ENCODE assay signal across 9 cellular contexts in the genomic region with DNA sequence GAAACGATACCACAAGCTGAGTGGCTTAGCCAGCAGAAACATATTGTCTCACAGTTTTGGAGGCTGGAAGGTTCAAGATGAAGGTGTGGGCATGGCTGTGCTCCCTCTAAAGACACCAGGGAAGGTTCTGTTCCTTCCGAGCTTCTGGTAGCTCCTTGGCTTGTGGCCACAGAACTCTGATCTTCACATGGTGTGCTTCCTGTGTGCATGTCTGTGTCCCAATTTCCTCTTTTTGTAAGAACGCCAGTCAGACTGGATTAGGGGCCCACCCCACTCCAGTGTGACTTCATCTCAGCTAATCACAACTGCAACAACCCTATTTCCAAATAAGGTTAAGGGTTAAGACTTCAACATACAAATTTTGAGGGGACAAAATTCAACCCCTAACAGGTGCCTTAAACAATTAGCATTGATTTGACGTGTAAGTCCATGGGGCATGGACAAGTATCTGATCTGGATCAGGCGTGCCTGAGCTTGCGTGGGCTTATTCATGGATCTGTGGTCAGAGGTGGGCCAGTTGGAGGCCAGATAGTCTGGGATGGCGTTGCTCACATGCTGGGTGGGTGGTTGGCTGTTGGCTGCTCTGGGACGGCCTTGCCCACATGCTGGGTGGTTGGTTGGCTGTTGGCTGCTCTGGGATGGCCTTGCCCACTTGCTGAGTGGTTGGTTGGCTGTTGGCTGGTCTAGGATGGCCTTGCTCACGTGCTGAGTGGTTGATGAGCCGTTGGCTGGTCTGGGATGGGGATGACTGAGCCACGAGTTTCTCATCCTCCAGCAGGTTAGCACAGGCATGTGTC.
DNase-seq lines count a peak whose midpoint lies in the region; ATAC-seq and TF ChIP-seq lines count a peak whose summit lies in the region.
"Had no signal": no experiment of that assay in that cellular context is flagged by ENCODE, and none has a peak within 500 bp of the region (broad histone marks: within the 10 kb centered on the region; RNA-seq: fewer than 3 reads in every experiment).

No MANE protein-coding gene starts in this region.

- H3K4me1 ChIP-seq in ascending aorta (no peaks in the 10 kb centered on the region), right lobe of liver (no peaks in the 10 kb centered on the region)

- 54% methylated on average over 5 of the region's 11 CpGs for WGBS in right lobe of liver (ENCODE audit: insufficient coverage, low coverage, low lambda C conversion rate, missing lambda C conversion rate)

- H3K27ac ChIP-seq in ascending aorta (peak overlapping the region; percentile 8 to 52), right lobe of liver (peak overlapping the region; percentile 24 to 51 (median 51))

- peak; percentile 59 for ATAC-seq in Right ventricle myocardium inferior
- ATAC-seq in right lobe of liver = peak; percentile 34 to 55 (median 48)
- no peak for ATAC-seq in HG02973 (IDR thresholded peaks at IDR 0.05; ENCODE audit: unreplicated experiment)

- H3K27me3 ChIP-seq in ascending aorta (no peaks in the 10 kb centered on the region), right lobe of liver (no peaks in the 10 kb centered on the region)

- intact Hi-C loops in Right ventricle myocardium inferior (cut with DNase I) (loop anchor here (5.0 kb wide), 1 partner anchor 203 kb away; no protein-coding TSS in a partner anchor), cardiac septum (cut with DNase I) (no loop called here), ascending aorta (cut with DNase I) (no loop called here), right lobe of liver (cut with DNase I) (no loop called here)

- peak; percentile 27 for TF ChIP-seq POLR2A in right lobe of liver (IDR thresholded peaks at IDR 0.05)

- H3K9me3 ChIP-seq in ascending aorta (no peaks in the 10 kb centered on the region), right lobe of liver (no peaks in the 10 kb centered on the region)

- TF ChIP-seq CTCF in ascending aorta (IDR thresholded peaks at IDR 0.05) (no peak), right lobe of liver (IDR thresholded peaks at IDR 0.05) (no peak)

- H3K36me3 ChIP-seq in ascending aorta (peaks cover 26 to 33% of the 10 kb centered on the region in 2 donors), right lobe of liver (peaks cover 0 to 14% (median 6%) of the 10 kb centered on the region in 4 donors)

- H3K4me3 ChIP-seq in ascending aorta = no peak overlapping the region
- H3K4me3 ChIP-seq in right lobe of liver = no peak overlapping the region

- DNase-seq in Right ventricle myocardium inferior (ENCODE audit: missing footprints) = no peak
- DNase-seq in cardiac septum (ENCODE audit: low spot score) = no peak
- DNase-seq in ascending aorta (ENCODE audit: low spot score in 2 of 2) = peak; percentile 61 to 79
- DNase-seq in right lobe of liver = peak in 2 of 3 donors; percentile 63 to 69
- DNase-seq in ureter (ENCODE audit: low spot score) = peak; percentile 64
- no peak for DNase-seq in stimulated activated CD4-positive, alpha-beta T cell treated with anti-CD3 and anti-CD28 coated beads, Interleukin-12 subunit alpha, Interleukin-12 subunit beta, amount 100 ng/mL, for 4 hours
- DNase-seq in NCI-H2107 (lab: John Stamatoyannopoulos, UW) = no peak
- DNase-seq: NCI-H1092 treated with DMSO at 0.1 percent for 48 hours had no signal

Comparison
In these comparisons a context has a peak if more than half of its experiments do, and no peak if none do; other contexts are left out.
1. DNase-seq: peak in ascending aorta (2 of 2), right lobe of liver (2 of 3) and ureter (single experiment); none in Right ventricle myocardium inferior (single experiment), cardiac septum (single experiment), stimulated activated CD4-positive, alpha-beta T cell treated with anti-CD3 and anti-CD28 coated beads, Interleukin-12 subunit alpha, Interleukin-12 subunit beta, amount 100 ng/mL, for 4 hours (single experiment) and NCI-H2107 (single experiment).